Comparison of ENCODE assay signal across 25 cellular contexts in the genomic region with DNA sequence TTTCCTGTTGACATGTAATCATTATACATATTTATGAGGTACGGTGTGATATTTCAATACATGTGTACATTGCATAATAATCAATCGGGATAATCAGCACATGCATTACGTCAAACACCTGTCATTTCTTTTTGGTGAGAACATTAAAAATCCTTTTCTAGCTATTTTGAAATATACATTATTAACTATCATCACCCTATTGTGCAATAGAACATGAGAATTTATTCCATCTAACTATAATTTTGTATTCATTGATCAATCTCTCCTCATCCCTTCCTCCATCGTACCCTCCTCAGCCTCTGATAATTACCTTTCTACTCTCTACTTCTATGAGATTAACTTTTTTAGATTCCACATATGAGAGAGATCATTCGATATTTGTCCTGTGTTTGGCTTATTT.
"Had no signal": no experiment of that assay in that cellular context is flagged by ENCODE, and none has a peak within 500 bp of the region (broad histone marks: within the 10 kb centered on the region; RNA-seq: fewer than 3 reads in every experiment).

No MANE protein-coding gene starts in this region.

- DNase-seq: stimulated activated CD4-positive, alpha-beta T cell treated with anti-CD3 and anti-CD28 coated beads, Interleukin-2, amount 100 ng/mL, for 48 hours; stimulated activated CD4-positive, alpha-beta T cell treated with anti-CD3 and anti-CD28 coated beads, Interleukin-4, amount 100 ng/mL, for 1 hour; stimulated activated CD4-positive, alpha-beta T cell treated with anti-CD3 and anti-CD28 coated beads, Interleukin-4, amount 100 ng/mL, for 24 hours; stimulated activated CD4-positive, alpha-beta T cell treated with anti-CD3 and anti-CD28 coated beads, Interleukin-4, amount 100 ng/mL, for 4 hours; stimulated activated CD8-positive, alpha-beta memory T cell treated with anti-CD3 and anti-CD28 coated beads, Interleukin-4, amount 100 ng/mL, for 48 hours; stimulated activated naive B cell treated with anti-CD40 and anti-IgM and Interleukin-4, amounts not matched to agents 10 μg/mL and 1 μg/mL and 100 μg/mL, for 72 hours; stimulated activated naive CD4-positive, alpha-beta T cell; stimulated activated naive CD4-positive, alpha-beta T cell treated with Interleukin-2 at 50 U/mL for 16 hours; stimulated activated naive CD8-positive, alpha-beta T cell treated with anti-CD3 and anti-CD28 coated beads, Interleukin-15, amount 100 ng/mL, for 72 hours; stimulated activated naive CD8-positive, alpha-beta T cell treated with anti-CD3 and anti-CD28 coated beads, Interleukin-15, Interleukin-2, amounts not matched to agents 100 U/mL and 50 U/mL, for 24 hours; stomach; substantia nigra; testis; thyroid gland; tibial artery; upper lobe of left lung; upper lobe of right lung; uterus had no signal

- FAIRE-seq: urothelium cell line had no signal

- ATAC-seq: stimulated activated effector memory CD8-positive, alpha-beta T cell treated with anti-CD3 and anti-CD28 coated beads, Interleukin-12 subunit alpha, Interleukin-12 subunit beta, amount 100 ng/mL, for 72 hours; stimulated activated memory B cell treated with anti-CD40 and anti-IgM and Interleukin-4, amounts not matched to agents 10 μg/mL and 1 μg/mL and 100 μg/mL, for 72 hours; stimulated activated naive B cell treated with anti-CD40 and anti-IgM and Interleukin-4, amounts not matched to agents 10 μg/mL and 1 μg/mL and 100 μg/mL, for 72 hours; stimulated activated naive CD8-positive, alpha-beta T cell treated with anti-CD3 and anti-CD28 coated beads, Interleukin-15, amount 100 ng/mL, for 72 hours; stimulated activated naive CD8-positive, alpha-beta T cell treated with anti-CD3 and anti-CD28 coated beads, Interleukin-15, Interleukin-2, amounts not matched to agents 100 U/mL and 50 U/mL, for 24 hours; upper lobe of right lung had no signal

- H3K36me3 ChIP-seq: stomach, suprapubic skin, thoracic aorta, thyroid gland, tibial artery, tibial nerve, upper lobe of left lung, upper lobe of right lung, uterus, vagina had no signal

- H3K9me3 ChIP-seq: stomach, suprapubic skin, testis, thoracic aorta, thyroid gland, tibial artery, tibial nerve, upper lobe of left lung, upper lobe of right lung, uterus, vagina had no signal

- H3K27ac ChIP-seq: stomach, suprapubic skin, thoracic aorta, thyroid gland, tibial artery, tibial nerve, upper lobe of left lung, upper lobe of right lung, uterus, vagina had no signal

- H3K4me1 ChIP-seq: stomach, suprapubic skin, testis, thyroid gland, tibial artery, tibial nerve, upper lobe of left lung, upper lobe of right lung, uterus, vagina had no signal

- H3K4me3 ChIP-seq: stomach, suprapubic skin, testis, thoracic aorta, thyroid gland, tibial artery, tibial nerve, upper lobe of left lung, upper lobe of right lung, uterus, vagina had no signal

- H3K27me3 ChIP-seq: stomach, suprapubic skin, testis, thyroid gland, tibial artery, tibial nerve, upper lobe of left lung, upper lobe of right lung, uterus, vagina had no signal
